Comparison of ENCODE assay signal across 26 cellular contexts in genomic region chr14:66739826-66740225, GRCh38.
DNase-seq lines count a peak whose midpoint lies in the region; ATAC-seq, FAIRE-seq and TF ChIP-seq lines count a peak whose summit lies in the region.
"Had no signal": no experiment of that assay in that cellular context is flagged by ENCODE, and none has a peak within 500 bp of the region (broad histone marks: within the 10 kb centered on the region; RNA-seq: fewer than 3 reads in every experiment).

No MANE protein-coding gene starts in this region.

- no peak for TF ChIP-seq RAD21 in SK-N-SH (IDR thresholded peaks at IDR 0.05; ENCODE audit: low read length)

- H3K27ac ChIP-seq in SK-N-SH (ENCODE audit: low read depth in 2 of 2, low read length in 1 of 2) (no peak overlapping the region), small intestine (ENCODE audit: low read depth in 1 of 2, low read length in 1 of 2) (no peak overlapping the region)
- H3K27ac ChIP-seq: 22Rv1, BLaER1 had no signal

- H3K4me1 ChIP-seq in SK-N-SH (ENCODE audit: control insufficient read depth in 1 of 2, insufficient read depth in 2 of 2, low read depth in 1 of 2, low read length in 1 of 2) (no peaks in the 10 kb centered on the region), small intestine (ENCODE audit: control insufficient read depth in 2 of 2, insufficient read depth in 1 of 2, low read depth in 1 of 2, low read length in 1 of 2) (no peaks in the 10 kb centered on the region)
- H3K4me1 ChIP-seq: BE2C, BLaER1 had no signal

- no peaks in the 10 kb centered on the region for H3K27me3 ChIP-seq in SK-N-SH (ENCODE audit: insufficient read depth)
- H3K27me3 ChIP-seq in small intestine (ENCODE audit: control insufficient read depth in 2 of 2, insufficient read depth in 2 of 2, low read length in 2 of 2) = no peaks in the 10 kb centered on the region
- H3K27me3 ChIP-seq: BE2C, BLaER1 had no signal

- TF ChIP-seq EP300 in SK-N-SH (IDR thresholded peaks at IDR 0.05; ENCODE audit: borderline replicate concordance in 1 of 2, low read depth in 1 of 2, low read length in 1 of 2) = no peak

- H3F3A ChIP-seq in SK-N-SH (replicated peaks; ENCODE audit: insufficient read depth) = no peaks in the 10 kb centered on the region

- no peak for ATAC-seq in SK-N-SH treated with all-trans-retinoic acid at 6 μM for 48 hours
- no peak for ATAC-seq in HG03108 (IDR thresholded peaks at IDR 0.05; ENCODE audit: unreplicated experiment)
- no peak for ATAC-seq in GM18873 (IDR thresholded peaks at IDR 0.05; ENCODE audit: low FRiP score, unreplicated experiment)
- ATAC-seq: GM12878 had no signal

- no peak for TF ChIP-seq CTCF in SK-N-SH (IDR thresholded peaks at IDR 0.05)

- H3K9ac ChIP-seq in SK-N-SH = no peak overlapping the region
- H3K9ac ChIP-seq: BLaER1 had no signal

- H3K36me3 ChIP-seq in SK-N-SH (replicated peaks in 1 of 2; ENCODE audit: control insufficient read depth in 1 of 2, insufficient read depth in 2 of 2, low read length in 1 of 2) (peaks cover 0 to 7% of the 10 kb centered on the region in 2 experiments), small intestine (ENCODE audit: control insufficient read depth in 2 of 2, insufficient read depth in 2 of 2, low read length in 2 of 2) (no peaks in the 10 kb centered on the region)
- H3K36me3 ChIP-seq: BE2C, BLaER1 had no signal

- H4K20me1 ChIP-seq in SK-N-SH (ENCODE audit: insufficient read depth) = no peaks in the 10 kb centered on the region
- H4K20me1 ChIP-seq: BLaER1 had no signal

- DNase-seq in SK-N-SH (no peak), small intestine (no peak)
- DNase-seq: ACHN; BE2C; C1 segment of cervical spinal cord; CD4-positive, alpha-beta memory T cell; CD4-positive, CD25-positive, alpha-beta regulatory T cell; CD8-positive, alpha-beta memory T cell; COR-L47; DMS 273 treated with DMSO at 0.1 percent for 48 hours; DMS153; DMS53; DMS79; DND-41; EL; GDM1 had no signal

- H3K4me3 ChIP-seq in SK-N-SH (ENCODE audit: low read depth in 2 of 2, low read length in 1 of 2) (no peak overlapping the region), small intestine (ENCODE audit: low read depth in 1 of 2, low read length in 2 of 2) (no peak overlapping the region)
- H3K4me3 ChIP-seq: BLaER1, GM12878 had no signal

- POLR2A ChIA-PET in SK-N-SH (lab: Yijun Ruan, JAX) = no interaction called here

- H3K79me2 ChIP-seq in SK-N-SH (ENCODE audit: insufficient read depth) = no peaks in the 10 kb centered on the region

- CTCF ChIA-PET in SK-N-SH (lab: Yijun Ruan, JAX) = interaction anchor here (1.3 to 1.8 kb wide), 2 partner anchors 14 to 16 kb away, joined by 3 to 4 read pairs; no protein-coding TSS in a partner anchor

- peak; percentile 17 for FAIRE-seq in islet of Langerhans (lab: Jason Lieb, UNC)
- FAIRE-seq in small intestine (lab: Jason Lieb, UNC) = peak; percentile 68
- FAIRE-seq: GM12878, GM12892, GM18507, GM19239 had no signal

- no peak overlapping the region for H3K4me2 ChIP-seq in SK-N-SH
- H3K4me2 ChIP-seq: BLaER1 had no signal

- H3K9me3 ChIP-seq in SK-N-SH (0 out of 2 replicates have a peak, but pooled peaks cover 12% of the 10 kb centered on the region), small intestine (ENCODE audit: control insufficient read depth, low read depth) (no peaks in the 10 kb centered on the region)
- H3K9me3 ChIP-seq: BE2C had no signal

- H3K9me2 ChIP-seq in SK-N-SH = no peaks in the 10 kb centered on the region

- no peak overlapping the region for H2AFZ ChIP-seq in SK-N-SH (ENCODE audit: low read depth)

TF ChIP-seq in SK-N-SH treated with all-trans-retinoic acid at 6 μM for 48 hours, 23 proteins besides CTCF, POLR2A, EP300 and RAD21:
- TF ChIP-seq TCF4 (CRISPR knock-in tag; IDR thresholded peaks at IDR 0.05; ENCODE audit: borderline replicate concordance) = no peak
- peak; percentile 95 for TF ChIP-seq ZFP30 (CRISPR knock-in tag; IDR thresholded peaks at IDR 0.05)
- TF ChIP-seq OSR1 (CRISPR knock-in tag; IDR thresholded peaks at IDR 0.05) = no peak
- no peak for TF ChIP-seq ISL1 (CRISPR knock-in tag; IDR thresholded peaks at IDR 0.05)
- no peak for TF ChIP-seq TSHZ2 (CRISPR knock-in tag; IDR thresholded peaks at IDR 0.05)
- no peak for TF ChIP-seq ZNF8 (CRISPR knock-in tag; IDR thresholded peaks at IDR 0.05)

TF ChIP-seq in SK-N-SH, 30 proteins besides CTCF, POLR2A, EP300 and RAD21:
- TF ChIP-seq MEF2A (IDR thresholded peaks at IDR 0.05; ENCODE audit: borderline replicate concordance, low read depth) = no peak
- no peak for TF ChIP-seq USF2 (IDR thresholded peaks at IDR 0.05; ENCODE audit: borderline replicate concordance, low read depth, low read length)
- TF ChIP-seq RCOR1 (IDR thresholded peaks at IDR 0.05; ENCODE audit: low read length) = no peak
- TF ChIP-seq NRF1 (IDR thresholded peaks at IDR 0.05; ENCODE audit: low read depth, low read length) = no peak
- TF ChIP-seq PBX3 (IDR thresholded peaks at IDR 0.05) = no peak
- TF ChIP-seq YY1 (IDR thresholded peaks at IDR 0.05; ENCODE audit: low read depth) = no peak
- no peak for TF ChIP-seq POLR2AphosphoS5 (IDR thresholded peaks at IDR 0.05; ENCODE audit: low read depth, low read length)
- TF ChIP-seq FOXJ3 (CRISPR knock-in tag; IDR thresholded peaks at IDR 0.05) = no peak
- TF ChIP-seq CHD2 (IDR thresholded peaks at IDR 0.05; ENCODE audit: low read length, partially characterized antibody) = no peak
- TF ChIP-seq EZH2phosphoT487 (IDR thresholded peaks at IDR 0.05; ENCODE audit: borderline replicate concordance, low read depth) = no peak
- TF ChIP-seq SMC3 (IDR thresholded peaks at IDR 0.05; ENCODE audit: low read depth, low read length) = no peak
- TF ChIP-seq ELF1 (IDR thresholded peaks at IDR 0.05) = no peak
- no peak for TF ChIP-seq TCF12 (IDR thresholded peaks at IDR 0.05)
- TF ChIP-seq IRF3 (IDR thresholded peaks at IDR 0.05; ENCODE audit: low read depth, low read length) = no peak
